In the genomic region with DNA sequence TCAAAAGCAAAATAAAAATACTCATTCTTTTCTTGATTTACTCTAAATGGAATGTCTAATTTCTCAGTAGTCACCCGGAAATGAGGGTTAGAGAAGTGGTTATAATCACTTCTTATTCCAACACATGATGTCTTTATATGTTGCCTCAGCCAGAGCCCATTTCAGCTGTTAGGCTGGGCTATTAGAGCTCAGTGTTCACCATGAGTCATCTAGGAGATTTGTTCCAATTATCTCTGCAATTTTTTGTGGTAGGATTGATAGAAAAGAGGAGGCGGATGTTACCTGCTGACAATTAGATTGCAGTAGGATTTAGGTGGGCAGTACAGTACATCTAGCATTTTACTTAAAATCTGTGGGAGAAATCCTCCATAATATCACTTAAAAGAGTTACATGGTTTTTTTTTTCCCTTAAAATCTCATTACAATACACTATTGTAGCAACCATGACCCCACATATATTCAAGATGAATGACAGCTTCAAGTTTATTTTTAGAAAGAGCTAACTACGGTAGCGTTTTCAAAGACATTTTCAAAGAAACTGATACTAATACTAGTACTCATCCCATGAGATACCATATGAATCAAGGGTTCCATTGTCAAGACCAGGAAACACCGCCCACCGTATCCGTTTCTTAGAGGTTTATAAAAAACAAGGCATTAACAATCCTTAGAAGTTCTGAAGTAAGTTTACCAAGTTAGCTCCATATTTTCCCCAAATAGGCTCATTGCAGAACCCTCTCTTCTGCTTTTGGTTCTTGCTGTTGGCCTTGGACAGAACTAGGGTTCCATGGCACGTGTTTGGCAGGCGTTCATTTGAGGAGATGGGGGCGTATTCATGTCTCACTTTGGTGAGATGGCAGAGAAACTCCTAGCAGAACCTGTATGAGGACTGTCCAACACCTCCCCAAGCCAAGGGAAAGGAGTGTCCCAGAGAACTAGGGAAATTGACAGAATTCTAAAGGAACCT, we compare ENCODE assay signal across 1 cellular context.
TF ChIP-seq lines count a peak whose summit lies in the region.

No MANE protein-coding gene starts in this region.

TF ChIP-seq in GM12878, 131 proteins besides CTCF, POLR2A, EP300 and RAD21:
- TF ChIP-seq NFIC (IDR thresholded peaks at IDR 0.05; ENCODE audit: low read depth, low read length) (peak; percentile 64; the same call in 1 of the 2 replicates), MTA3 (IDR thresholded peaks at IDR 0.05; ENCODE audit: borderline replicate concordance, low read length) (no peak), FOXM1 (IDR thresholded peaks at IDR 0.05; ENCODE audit: low read depth, low read length) (peak; percentile 43; the same call in 1 of the 2 replicates), MEF2A (IDR thresholded peaks at IDR 0.05; ENCODE audit: insufficient read depth, low read depth, low read length) (peak; percentile 50; the same call in 1 of the 2 replicates), PKNOX1 (IDR thresholded peaks at IDR 0.05) (peak; percentile 63; the same call in 1 of the 2 replicates)
